Comparison of ENCODE assay signal across 17 cellular contexts in genomic region chr20:37845878-37846277, GRCh38. TPM values are rescaled to one million over a fixed set of nuclear protein-coding genes. Genes with fewer than 3 reads are reported as not detected.
A peak's percentile ranks its signal among the peaks of the same experiment; 100 is the strongest.
DNase-seq lines count a peak whose midpoint lies in the region; ATAC-seq and TF ChIP-seq lines count a peak whose summit lies in the region.
"Had no signal": no experiment of that assay in that cellular context is flagged by ENCODE, and none has a peak within 500 bp of the region (broad histone marks: within the 10 kb centered on the region; RNA-seq: fewer than 3 reads in every experiment).

No MANE protein-coding gene starts in this region.

- H3K9me3 Mint-ChIP-seq in activated CD4-positive, alpha-beta T cell treated with anti-CD3 and anti-CD28 coated beads, Interleukin-2, amount 10 ng/mL, durations not matched to agents 7 days and 5 days: no peaks in the 10 kb centered on the region
- H3K9me3 Mint-ChIP-seq in activated CD4-positive, alpha-beta T cell treated with anti-CD3 and anti-CD28 coated beads, Interleukin-2, amount 10 ng/mL, durations not matched to agents 24 days and 14 days: no peaks in the 10 kb centered on the region
- H3K9me3 Mint-ChIP-seq in memory B cell: no peaks in the 10 kb centered on the region
- H3K9me3 Mint-ChIP-seq in naive thymus-derived CD8-positive, alpha-beta T cell: no peaks in the 10 kb centered on the region
- H3K9me3 Mint-ChIP-seq: IgD-negative memory B cell had no signal

- H3K27me3 ChIP-seq in H7 (ENCODE audit: control insufficient read depth, insufficient read depth, low read length): no peaks in the 10 kb centered on the region
- H3K27me3 ChIP-seq: BLaER1, SJSA1 had no signal

- peak overlapping the region; percentile 97 for H3K27ac ChIP-seq in VCaP
- H3K27ac ChIP-seq: BLaER1, PC-9, SJSA1 had no signal

- DNase-seq in activated CD4-positive, alpha-beta T cell treated with anti-CD3 and anti-CD28 coated beads, Interleukin-2, amount 10 ng/mL, durations not matched to agents 7 days and 5 days: no peak
- DNase-seq in activated CD4-positive, alpha-beta T cell treated with anti-CD3 and anti-CD28 coated beads, Interleukin-2, amount 10 ng/mL, durations not matched to agents 24 days and 14 days: no peak
- DNase-seq in memory B cell (ENCODE audit: low spot score in 2 of 2) (no peak), H7 (no peak)
- DNase-seq in naive thymus-derived CD8-positive, alpha-beta T cell: no peak
- DNase-seq: DMS 273 treated with DMSO at 0.1 percent for 48 hours, GDM1, PC-9 had no signal

- no peak for TF ChIP-seq CTCF in VCaP (conservative IDR thresholded peaks at IDR 0.05)

- no peak for ATAC-seq in memory B cell (ENCODE audit: low read depth)
- no peak for ATAC-seq in GM21515 (IDR thresholded peaks at IDR 0.05; ENCODE audit: unreplicated experiment)
- no peak for ATAC-seq in naive thymus-derived CD8-positive, alpha-beta T cell
- no peak for ATAC-seq in HG03342 (IDR thresholded peaks at IDR 0.05; ENCODE audit: unreplicated experiment)
- ATAC-seq: GM12878 had no signal

- H3K27ac Mint-ChIP-seq in activated CD4-positive, alpha-beta T cell treated with anti-CD3 and anti-CD28 coated beads, Interleukin-2, amount 10 ng/mL, durations not matched to agents 7 days and 5 days: peak overlapping the region; percentile 1
- no peak overlapping the region for H3K27ac Mint-ChIP-seq in activated CD4-positive, alpha-beta T cell treated with anti-CD3 and anti-CD28 coated beads, Interleukin-2, amount 10 ng/mL, durations not matched to agents 24 days and 14 days
- H3K27ac Mint-ChIP-seq in memory B cell: peak overlapping the region; percentile 70
- peak overlapping the region in 1 of 10 donors; percentile 17 for H3K27ac Mint-ChIP-seq in naive thymus-derived CD8-positive, alpha-beta T cell

- no peaks in the 10 kb centered on the region for H3K4me1 Mint-ChIP-seq in activated CD4-positive, alpha-beta T cell treated with anti-CD3 and anti-CD28 coated beads, Interleukin-2, amount 10 ng/mL, durations not matched to agents 7 days and 5 days
- H3K4me1 Mint-ChIP-seq in activated CD4-positive, alpha-beta T cell treated with anti-CD3 and anti-CD28 coated beads, Interleukin-2, amount 10 ng/mL, durations not matched to agents 24 days and 14 days: no peaks in the 10 kb centered on the region
- no peaks in the 10 kb centered on the region for H3K4me1 Mint-ChIP-seq in memory B cell
- peaks cover 0 to 2% (median 0%) of the 10 kb centered on the region in 4 donors for H3K4me1 Mint-ChIP-seq in naive thymus-derived CD8-positive, alpha-beta T cell

- CTCF ChIA-PET in activated CD4-positive, alpha-beta T cell treated with anti-CD3 and anti-CD28 coated beads, Interleukin-2, amount 10 ng/mL, durations not matched to agents 7 days and 5 days (lab: Charles Lee): no interaction called here

- peaks cover 15% of the 10 kb centered on the region for H3K36me3 Mint-ChIP-seq in activated CD4-positive, alpha-beta T cell treated with anti-CD3 and anti-CD28 coated beads, Interleukin-2, amount 10 ng/mL, durations not matched to agents 7 days and 5 days (ENCODE audit: low read depth)
- peaks cover 16% of the 10 kb centered on the region for H3K36me3 Mint-ChIP-seq in activated CD4-positive, alpha-beta T cell treated with anti-CD3 and anti-CD28 coated beads, Interleukin-2, amount 10 ng/mL, durations not matched to agents 24 days and 14 days (ENCODE audit: low read depth)
- H3K36me3 Mint-ChIP-seq in memory B cell: peaks cover 54% of the 10 kb centered on the region
- peaks cover 11 to 95% (median 31%) of the 10 kb centered on the region in 3 donors for H3K36me3 Mint-ChIP-seq in naive thymus-derived CD8-positive, alpha-beta T cell

- no peaks in the 10 kb centered on the region; the same call in 1 of the 2 replicates for H3K36me3 ChIP-seq in H7 (replicated peaks; ENCODE audit: control insufficient read depth, insufficient read depth, low read length)

- H3K4me3 ChIP-seq in H7 (ENCODE audit: insufficient read depth, low read depth, low read length): no peak overlapping the region
- H3K4me3 ChIP-seq: BLaER1, GM12878, PC-9, SJSA1 had no signal

- intact Hi-C loops in activated CD4-positive, alpha-beta T cell treated with anti-CD3 and anti-CD28 coated beads, Interleukin-2, amount 10 ng/mL, durations not matched to agents 24 days and 14 days (cut with micrococcal nuclease): no loop called here

- no peak overlapping the region for H3K4me3 Mint-ChIP-seq in activated CD4-positive, alpha-beta T cell treated with anti-CD3 and anti-CD28 coated beads, Interleukin-2, amount 10 ng/mL, durations not matched to agents 7 days and 5 days
- H3K4me3 Mint-ChIP-seq in activated CD4-positive, alpha-beta T cell treated with anti-CD3 and anti-CD28 coated beads, Interleukin-2, amount 10 ng/mL, durations not matched to agents 24 days and 14 days: no peak overlapping the region
- no peak overlapping the region for H3K4me3 Mint-ChIP-seq in memory B cell
- H3K4me3 Mint-ChIP-seq in naive thymus-derived CD8-positive, alpha-beta T cell: no peak overlapping the region
- H3K4me3 Mint-ChIP-seq: IgD-negative memory B cell had no signal

- POLR2A ChIA-PET in activated CD4-positive, alpha-beta T cell treated with anti-CD3 and anti-CD28 coated beads, Interleukin-2, amount 10 ng/mL, durations not matched to agents 7 days and 5 days (lab: Charles Lee): no interaction called here
- POLR2A ChIA-PET in naive thymus-derived CD8-positive, alpha-beta T cell (lab: Charles Lee): no interaction called here

- H3K27me3 Mint-ChIP-seq in activated CD4-positive, alpha-beta T cell treated with anti-CD3 and anti-CD28 coated beads, Interleukin-2, amount 10 ng/mL, durations not matched to agents 7 days and 5 days: no peaks in the 10 kb centered on the region
- H3K27me3 Mint-ChIP-seq in activated CD4-positive, alpha-beta T cell treated with anti-CD3 and anti-CD28 coated beads, Interleukin-2, amount 10 ng/mL, durations not matched to agents 24 days and 14 days: no peaks in the 10 kb centered on the region
- H3K27me3 Mint-ChIP-seq in memory B cell: no peaks in the 10 kb centered on the region
- H3K27me3 Mint-ChIP-seq in naive thymus-derived CD8-positive, alpha-beta T cell: no peaks in the 10 kb centered on the region
- H3K27me3 Mint-ChIP-seq: IgD-negative memory B cell had no signal

RNA-seq across cellular contexts. Expression of gene VSTM2L, which starts 57.0 kb away (rescaled TPM):
- not detected for total RNA-seq in activated CD4-positive, alpha-beta T cell treated with anti-CD3 and anti-CD28 coated beads, Interleukin-2, amount 10 ng/mL, durations not matched to agents 7 days and 5 days
- total RNA-seq in activated CD4-positive, alpha-beta T cell treated with anti-CD3 and anti-CD28 coated beads, Interleukin-2, amount 10 ng/mL, durations not matched to agents 24 days and 14 days: 0.09 TPM in 1 of 2 replicates, not detected in the other
- not detected for total RNA-seq in naive thymus-derived CD8-positive, alpha-beta T cell
- polyA plus RNA-seq in naive thymus-derived CD8-positive, alpha-beta T cell: not detected
- 2.7 and 5.8 TPM in 2 replicates for total RNA-seq in H7 (2014; rRNA removed; shearing (Covaris generic))
- total RNA-seq: HT-29, NCI-H460 had no signal
- polyA plus RNA-seq: IgD-negative memory B cell had no signal
